Comparison of ENCODE assay signal across 25 cellular contexts in the genomic region with DNA sequence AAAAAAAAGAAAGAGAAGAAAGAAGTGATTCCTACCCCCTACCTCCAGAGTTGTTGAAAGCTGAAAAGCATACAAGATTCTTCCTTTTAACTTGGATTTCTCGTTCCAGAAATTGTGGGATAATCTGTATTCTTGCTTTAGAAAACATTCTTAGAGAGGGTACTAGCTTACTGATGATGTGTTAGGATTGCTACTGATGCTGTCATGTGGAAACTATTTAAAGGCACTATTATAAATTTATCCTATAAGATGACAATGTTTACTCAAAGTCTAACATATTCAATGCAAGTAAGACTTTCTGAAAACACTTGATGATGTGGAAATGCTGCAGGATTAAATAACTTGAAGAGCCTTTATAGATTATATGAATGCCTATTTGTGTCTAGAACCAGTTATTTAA.
DNase-seq lines count a peak whose midpoint lies in the region; ATAC-seq and TF ChIP-seq lines count a peak whose summit lies in the region.
"Had no signal": no experiment of that assay in that cellular context is flagged by ENCODE, and none has a peak within 500 bp of the region (broad histone marks: within the 10 kb centered on the region; RNA-seq: fewer than 3 reads in every experiment).

No MANE protein-coding gene starts in this region.

- no peak for TF ChIP-seq POLR2A in heart left ventricle (IDR thresholded peaks at IDR 0.05)

- no peaks in the 10 kb centered on the region for H3K4me1 ChIP-seq in heart left ventricle
- H3K4me1 ChIP-seq: BLaER1 treated with 17β-estradiol and CSF1 and Interleukin-3, amounts not matched to agents 10 nM and 100 nM; SJSA1 had no signal

- TF ChIP-seq CTCF in HFFc6 (IDR thresholded peaks at IDR 0.05) (no peak), chondrocyte (IDR thresholded peaks at IDR 0.05) (no peak), heart left ventricle (IDR thresholded peaks at IDR 0.05) (no peak)

- H3K27me3 Mint-ChIP-seq in HFFc6 (ENCODE audit: insufficient read depth) (no peaks in the 10 kb centered on the region; the same call in 1 of the 2 replicates), chondrocyte (ENCODE audit: low read depth) (no peaks in the 10 kb centered on the region)

- no peaks in the 10 kb centered on the region for H3K36me3 Mint-ChIP-seq in HFFc6 (ENCODE audit: low read depth)
- no peaks in the 10 kb centered on the region for H3K36me3 Mint-ChIP-seq in chondrocyte (ENCODE audit: low read depth)
- H3K36me3 Mint-ChIP-seq: CD8-positive, alpha-beta T cell had no signal

- no peaks in the 10 kb centered on the region for H3K27me3 ChIP-seq in heart left ventricle
- H3K27me3 ChIP-seq: BLaER1 treated with 17β-estradiol and CSF1 and Interleukin-3, amounts not matched to agents 10 nM and 100 nM; SJSA1 had no signal

- peak; percentile 11 for DNase-seq in AG08395 (ENCODE audit: low spot score)
- peak; percentile 0 for DNase-seq in HFFc6
- DNase-seq in chondrocyte (ENCODE audit: low spot score) = no peak
- DNase-seq in iris pigment epithelial cell (ENCODE audit: low read depth) = peak; percentile 23
- no peak for DNase-seq in heart left ventricle
- DNase-seq: ACHN; CD8-positive, alpha-beta T cell; DMS153; GDM1; KBM-7; MM.1S; NCI-H1048; NCI-H1417 treated with DMSO at 0.1 percent for 48 hours; NCI-H187 treated with DMSO at 0.1 percent for 48 hours; NCI-H2107; NCI-H446 treated with DMSO at 0.1 percent for 48 hours; NCI-H526 treated with DMSO at 0.1 percent for 48 hours; OCI-M1 had no signal

- intact Hi-C loops in heart left ventricle (cut with DNase I) = no loop called here

- H3K4me1 Mint-ChIP-seq in HFFc6 (ENCODE audit: low read depth) (peaks cover 15% of the 10 kb centered on the region), chondrocyte (ENCODE audit: low read depth) (peaks cover 11% of the 10 kb centered on the region)

- H3K4me3 ChIP-seq in heart left ventricle = no peak overlapping the region
- H3K4me3 ChIP-seq: BLaER1 treated with 17β-estradiol and CSF1 and Interleukin-3, amounts not matched to agents 10 nM and 100 nM; SJSA1 had no signal

- WGBS in heart left ventricle, 4 donors = 64 to 74% (median 66%) methylated on average over 1 of the region's 1 CpG

- no peak overlapping the region for H3K27ac ChIP-seq in heart left ventricle
- H3K27ac ChIP-seq: 22Rv1; BLaER1 treated with 17β-estradiol and CSF1 and Interleukin-3, amounts not matched to agents 10 nM and 100 nM; SJSA1 had no signal

- no peaks in the 10 kb centered on the region for H3K9me3 Mint-ChIP-seq in HFFc6
- H3K9me3 Mint-ChIP-seq in chondrocyte (ENCODE audit: low read depth) = no peaks in the 10 kb centered on the region
- H3K9me3 Mint-ChIP-seq: CD8-positive, alpha-beta T cell had no signal

- ATAC-seq in HG03457 (IDR thresholded peaks at IDR 0.05; ENCODE audit: unreplicated experiment) = no peak
- ATAC-seq in heart left ventricle = no peak
- no peak for ATAC-seq in HG03045 (IDR thresholded peaks at IDR 0.05; ENCODE audit: unreplicated experiment)
- no peak for ATAC-seq in GM19395 (IDR thresholded peaks at IDR 0.05; ENCODE audit: unreplicated experiment)
- ATAC-seq: CD8-positive, alpha-beta T cell; Right ventricle myocardium inferior had no signal

- H3K36me3 ChIP-seq in heart left ventricle = no peaks in the 10 kb centered on the region
- H3K36me3 ChIP-seq: SJSA1 had no signal

- H3K4me3 Mint-ChIP-seq in HFFc6 = no peak overlapping the region
- H3K4me3 Mint-ChIP-seq in chondrocyte (ENCODE audit: unreplicated experiment) = no peak overlapping the region
- H3K4me3 Mint-ChIP-seq: CD8-positive, alpha-beta T cell had no signal

- H3K9me3 ChIP-seq in heart left ventricle = no peaks in the 10 kb centered on the region
- H3K9me3 ChIP-seq: BLaER1 treated with 17β-estradiol and CSF1 and Interleukin-3, amounts not matched to agents 10 nM and 100 nM; SJSA1 had no signal

- H3K27ac Mint-ChIP-seq in HFFc6 (no peak overlapping the region), chondrocyte (ENCODE audit: unreplicated experiment) (peak overlapping the region; percentile 54)
- H3K27ac Mint-ChIP-seq: CD8-positive, alpha-beta T cell had no signal

Comparison
In these comparisons a context has a peak if more than half of its experiments do, and no peak if none do; other contexts are left out.
1. DNase-seq: peak in AG08395 (single experiment), HFFc6 (single experiment) and iris pigment epithelial cell (single experiment); none in chondrocyte (single experiment) and heart left ventricle (0 of 5).